19 cellular contexts compared by ENCODE assay signal in genomic region chr6:164756142-164756541, GRCh38.
"Had no signal": no experiment of that assay in that cellular context is flagged by ENCODE, and none has a peak within 500 bp of the region (broad histone marks: within the 10 kb centered on the region; RNA-seq: fewer than 3 reads in every experiment).

No MANE protein-coding gene starts in this region.

- H3K36me3 ChIP-seq: breast epithelium, esophagus muscularis mucosa, sigmoid colon, suprapubic skin, upper lobe of left lung had no signal

- ATAC-seq: left colon; mucosa of descending colon; natural killer cell treated with Interleukin-12 subunit alpha and Interleukin-12 subunit beta and Interleukin-15 and Interleukin-18, amount 100 ng/mL, for 72 hours; psoas muscle; stimulated activated naive CD8-positive, alpha-beta T cell treated with anti-CD3 and anti-CD28 coated beads, Interleukin-15, Interleukin-2, amounts not matched to agents 100 U/mL and 50 U/mL, for 24 hours had no signal

- H3K9me3 Mint-ChIP-seq: activated naive CD4-positive, alpha-beta T cell treated with anti-CD3 and anti-CD28 coated beads, Interleukin-2, amount 50 U/mL, for 24 hours had no signal

- DNase-seq: activated B cell treated with CpG ODN at 0.5 μM for 24 hours; activated CD4-positive, alpha-beta T cell treated with anti-CD3 and anti-CD28 coated beads, Interleukin-2, amount 10 ng/mL, durations not matched to agents 24 days and 14 days; amniotic stem cell; glutamatergic neuron; left colon; mammary epithelial cell; mucosa of descending colon; psoas muscle; sigmoid colon; stimulated activated CD4-positive, alpha-beta T cell treated with anti-CD3 and anti-CD28 coated beads, Interleukin-2, amount 100 ng/mL, for 48 hours; stimulated activated naive CD8-positive, alpha-beta T cell treated with anti-CD3 and anti-CD28 coated beads, Interleukin-15, Interleukin-2, amounts not matched to agents 100 U/mL and 50 U/mL, for 24 hours; upper lobe of left lung had no signal

- H3K27me3 ChIP-seq: breast epithelium, esophagus muscularis mucosa, sigmoid colon, suprapubic skin, upper lobe of left lung had no signal

- H3K4me1 ChIP-seq: breast epithelium, esophagus muscularis mucosa, psoas muscle, sigmoid colon, suprapubic skin, upper lobe of left lung had no signal

- H3K36me3 Mint-ChIP-seq: activated naive CD4-positive, alpha-beta T cell treated with anti-CD3 and anti-CD28 coated beads, Interleukin-2, amount 50 U/mL, for 24 hours; natural killer cell treated with Interleukin-12 subunit alpha and Interleukin-12 subunit beta and Interleukin-15 and Interleukin-18, amount 100 ng/mL, for 72 hours had no signal

- H3K27me3 Mint-ChIP-seq: activated B cell treated with CpG ODN at 0.5 μM for 24 hours; activated CD4-positive, alpha-beta T cell treated with anti-CD3 and anti-CD28 coated beads, Interleukin-2, amount 10 ng/mL, durations not matched to agents 24 days and 14 days; activated naive CD4-positive, alpha-beta T cell treated with anti-CD3 and anti-CD28 coated beads, Interleukin-2, amount 50 U/mL, for 24 hours; natural killer cell treated with Interleukin-12 subunit alpha and Interleukin-12 subunit beta and Interleukin-15 and Interleukin-18, amount 100 ng/mL, for 72 hours had no signal

- H3K4me3 ChIP-seq: breast epithelium, esophagus muscularis mucosa, mucosa of descending colon, psoas muscle, sigmoid colon, suprapubic skin, upper lobe of left lung had no signal

- H3K27ac ChIP-seq: breast epithelium, esophagus muscularis mucosa, psoas muscle, sigmoid colon, suprapubic skin, upper lobe of left lung had no signal

- H3K4me1 Mint-ChIP-seq: activated B cell treated with CpG ODN at 0.5 μM for 24 hours; activated CD4-positive, alpha-beta T cell treated with anti-CD3 and anti-CD28 coated beads, Interleukin-2, amount 10 ng/mL, durations not matched to agents 24 days and 14 days; activated naive CD4-positive, alpha-beta T cell treated with anti-CD3 and anti-CD28 coated beads, Interleukin-2, amount 50 U/mL, for 24 hours had no signal

- H3K4me3 Mint-ChIP-seq: activated B cell treated with CpG ODN at 0.5 μM for 24 hours; activated CD4-positive, alpha-beta T cell treated with anti-CD3 and anti-CD28 coated beads, Interleukin-2, amount 10 ng/mL, durations not matched to agents 24 days and 14 days; activated naive CD4-positive, alpha-beta T cell treated with anti-CD3 and anti-CD28 coated beads, Interleukin-2, amount 50 U/mL, for 24 hours; natural killer cell treated with Interleukin-12 subunit alpha and Interleukin-12 subunit beta and Interleukin-15 and Interleukin-18, amount 100 ng/mL, for 72 hours; T-helper 1 cell treated with Interleukin-12 subunit alpha and Interleukin-12 subunit beta and Interleukin-4 antibody, amounts not matched to agents 30 μg/mL and 1 μg/mL, for 36 hours had no signal

- H3K27ac Mint-ChIP-seq: activated B cell treated with CpG ODN at 0.5 μM for 24 hours; activated CD4-positive, alpha-beta T cell treated with anti-CD3 and anti-CD28 coated beads, Interleukin-2, amount 10 ng/mL, durations not matched to agents 24 days and 14 days; activated naive CD4-positive, alpha-beta T cell treated with anti-CD3 and anti-CD28 coated beads, Interleukin-2, amount 50 U/mL, for 24 hours; activated T-helper 2 cell treated with anti-CD3 and anti-CD28 coated beads, Interferon-gamma antibody, Interleukin-2, Interleukin-4, amounts not matched to agents 10 μg/mL and 5 μg/mL and 100 μg/mL, durations not matched to agents 14 hours and 24 hours and 36 hours; natural killer cell treated with Interleukin-12 subunit alpha and Interleukin-12 subunit beta and Interleukin-15 and Interleukin-18, amount 100 ng/mL, for 72 hours; T-helper 1 cell treated with Interleukin-12 subunit alpha and Interleukin-12 subunit beta and Interleukin-4 antibody, amounts not matched to agents 30 μg/mL and 1 μg/mL, for 36 hours had no signal

- H3K9me3 ChIP-seq: breast epithelium, esophagus muscularis mucosa, psoas muscle, suprapubic skin, upper lobe of left lung had no signal
